In genomic region chr6:39056191-39056590, GRCh38 we compare ENCODE assay signal across 25 cellular contexts. TPM values are rescaled to one million over a fixed set of nuclear protein-coding genes. Genes with fewer than 3 reads are reported as not detected.
A peak's percentile ranks its signal among the peaks of the same experiment; 100 is the strongest.
DNase-seq lines count a peak whose midpoint lies in the region; ATAC-seq and TF ChIP-seq lines count a peak whose summit lies in the region.
"Had no signal": no experiment of that assay in that cellular context is flagged by ENCODE, and none has a peak within 500 bp of the region (broad histone marks: within the 10 kb centered on the region; RNA-seq: fewer than 3 reads in every experiment).

No MANE protein-coding gene starts in this region.

- H3K27ac ChIP-seq in upper lobe of right lung (no peak overlapping the region), PC-3 (ENCODE audit: low read length) (no peak overlapping the region)
- H3K27ac ChIP-seq: A549; BLaER1 treated with 17β-estradiol and CSF1 and Interleukin-3, amounts not matched to agents 10 nM and 100 nM had no signal

- no peaks in the 10 kb centered on the region for H3K9me3 ChIP-seq in upper lobe of right lung
- H3K9me3 ChIP-seq in PC-3 (ENCODE audit: low read length): no peaks in the 10 kb centered on the region
- H3K9me3 ChIP-seq: A549; BE2C; BLaER1 treated with 17β-estradiol and CSF1 and Interleukin-3, amounts not matched to agents 10 nM and 100 nM; HAP-1 had no signal

- H3K36me3 Mint-ChIP-seq in activated naive CD8-positive, alpha-beta T cell treated with anti-CD3 and anti-CD28 coated beads, Interleukin-2, amount 10 ng/mL, durations not matched to agents 7 days and 5 days: no peaks in the 10 kb centered on the region
- peaks cover 6% of the 10 kb centered on the region for H3K36me3 Mint-ChIP-seq in activated naive CD8-positive, alpha-beta T cell treated with anti-CD3 and anti-CD28 coated beads, Interleukin-2, amount 50 U/mL, for 24 hours (ENCODE audit: low read depth)
- H3K36me3 Mint-ChIP-seq: CD4-positive, alpha-beta memory T cell had no signal

- no peaks in the 10 kb centered on the region for H4K20me1 ChIP-seq in PC-3 (ENCODE audit: low read length)

- POLR2A ChIA-PET in activated naive CD8-positive, alpha-beta T cell treated with anti-CD3 and anti-CD28 coated beads, Interleukin-2, amount 10 ng/mL, durations not matched to agents 7 days and 5 days (lab: Charles Lee): no interaction called here
- POLR2A ChIA-PET in PC-3 (lab: Charles Lee; ENCODE audit: unreplicated experiment): no interaction called here

- DNase-seq in activated naive CD8-positive, alpha-beta T cell treated with anti-CD3 and anti-CD28 coated beads, Interleukin-2, amount 10 ng/mL, durations not matched to agents 7 days and 5 days: peak; percentile 15
- DNase-seq in activated naive CD8-positive, alpha-beta T cell treated with anti-CD3 and anti-CD28 coated beads, Interleukin-2, amount 50 U/mL, for 24 hours: no peak
- DNase-seq in mesenteric fat pad (ENCODE audit: low spot score) (peak; percentile 72), sciatic nerve (ENCODE audit: low spot score) (peak; percentile 41), upper lobe of right lung (peak; percentile 25), NCI-H345 treated with DMSO at 0.1 percent for 48 hours (lab: John Stamatoyannopoulos, UW; ENCODE audit: unreplicated experiment) (no peak), PC-3 (no peak), NOMO-1 treated with dmso at 0.1 percent for 144 hours (lab: John Stamatoyannopoulos, UW; ENCODE audit: unreplicated experiment) (no peak)
- DNase-seq: 8988T; ACHN; AML-193; BE2C; Calu3; CD4-positive, alpha-beta memory T cell; COR-L47; DMS53; DMS79 treated with DMSO at 0.1 percent for 48 hours; GF-D8; GOT3; HFFc6 had no signal

- no TSS peak for BruUV-seq in PC-3 (replicated peaks; lab: Mats Ljungman, UMichigan)

- peaks cover 8% of the 10 kb centered on the region for H3K4me1 Mint-ChIP-seq in activated naive CD8-positive, alpha-beta T cell treated with anti-CD3 and anti-CD28 coated beads, Interleukin-2, amount 10 ng/mL, durations not matched to agents 7 days and 5 days
- peaks cover 9% of the 10 kb centered on the region for H3K4me1 Mint-ChIP-seq in activated naive CD8-positive, alpha-beta T cell treated with anti-CD3 and anti-CD28 coated beads, Interleukin-2, amount 50 U/mL, for 24 hours

- no peak overlapping the region for H3K27ac Mint-ChIP-seq in activated naive CD8-positive, alpha-beta T cell treated with anti-CD3 and anti-CD28 coated beads, Interleukin-2, amount 10 ng/mL, durations not matched to agents 7 days and 5 days
- no peak overlapping the region for H3K27ac Mint-ChIP-seq in activated naive CD8-positive, alpha-beta T cell treated with anti-CD3 and anti-CD28 coated beads, Interleukin-2, amount 50 U/mL, for 24 hours
- H3K27ac Mint-ChIP-seq: CD4-positive, alpha-beta memory T cell; HFFc6 had no signal

- H2AFZ ChIP-seq in PC-3 (ENCODE audit: low read length): no peak overlapping the region

- no peaks in the 10 kb centered on the region for H3K9me2 ChIP-seq in PC-3 (replicated peaks; ENCODE audit: low read length)

- H3K27me3 ChIP-seq in upper lobe of right lung (no peaks in the 10 kb centered on the region), PC-3 (ENCODE audit: low read length) (peaks cover 31% of the 10 kb centered on the region)
- H3K27me3 ChIP-seq: BE2C; BLaER1 treated with 17β-estradiol and CSF1 and Interleukin-3, amounts not matched to agents 10 nM and 100 nM had no signal

- CTCF ChIA-PET in PC-3 (lab: Charles Lee): no interaction called here

- H3K9ac ChIP-seq in PC-3 (ENCODE audit: low read length): no peak overlapping the region
- H3K9ac ChIP-seq: BLaER1 treated with 17β-estradiol and CSF1 and Interleukin-3, amounts not matched to agents 10 nM and 100 nM had no signal

- H3K79me2 ChIP-seq in PC-3 (ENCODE audit: low read length): no peaks in the 10 kb centered on the region

- no peaks in the 10 kb centered on the region for H3K36me3 ChIP-seq in upper lobe of right lung
- no peaks in the 10 kb centered on the region for H3K36me3 ChIP-seq in PC-3 (ENCODE audit: low read depth, low read length)
- H3K36me3 ChIP-seq: BE2C, HAP-1 had no signal

- H3K4me3 ChIP-seq in upper lobe of right lung: no peak overlapping the region
- H3K4me3 ChIP-seq in PC-3 (ENCODE audit: low read length): no peak overlapping the region
- H3K4me3 ChIP-seq: A549; BLaER1 treated with 17β-estradiol and CSF1 and Interleukin-3, amounts not matched to agents 10 nM and 100 nM; HAP-1 had no signal

- no peaks in the 10 kb centered on the region for H3F3A ChIP-seq in PC-3 (ENCODE audit: low read length, unreplicated experiment)

- H3K27me3 Mint-ChIP-seq in activated naive CD8-positive, alpha-beta T cell treated with anti-CD3 and anti-CD28 coated beads, Interleukin-2, amount 10 ng/mL, durations not matched to agents 7 days and 5 days: peaks cover 17% of the 10 kb centered on the region
- H3K27me3 Mint-ChIP-seq in activated naive CD8-positive, alpha-beta T cell treated with anti-CD3 and anti-CD28 coated beads, Interleukin-2, amount 50 U/mL, for 24 hours: peaks cover 17% of the 10 kb centered on the region

- no peak for ATAC-seq in activated naive CD8-positive, alpha-beta T cell treated with anti-CD3 and anti-CD28 coated beads, Interleukin-2, amount 10 ng/mL, durations not matched to agents 7 days and 5 days (ENCODE audit: low read depth)
- no peak for ATAC-seq in activated naive CD8-positive, alpha-beta T cell treated with anti-CD3 and anti-CD28 coated beads, Interleukin-2, amount 50 U/mL, for 24 hours
- ATAC-seq in sciatic nerve (no peak), upper lobe of right lung (no peak), PC-3 (no peak)
- ATAC-seq: A549 had no signal

- intact Hi-C loops in sciatic nerve (cut with DNase I) (no loop called here), upper lobe of right lung (cut with DNase I) (no loop called here), PC-3 (cut with micrococcal nuclease) (no loop called here)

- no peak overlapping the region for H3K4me3 Mint-ChIP-seq in activated naive CD8-positive, alpha-beta T cell treated with anti-CD3 and anti-CD28 coated beads, Interleukin-2, amount 10 ng/mL, durations not matched to agents 7 days and 5 days
- H3K4me3 Mint-ChIP-seq in activated naive CD8-positive, alpha-beta T cell treated with anti-CD3 and anti-CD28 coated beads, Interleukin-2, amount 50 U/mL, for 24 hours: no peak overlapping the region
- H3K4me3 Mint-ChIP-seq: CD4-positive, alpha-beta memory T cell; HFFc6 had no signal

- no peaks in the 10 kb centered on the region for H3K9me3 Mint-ChIP-seq in activated naive CD8-positive, alpha-beta T cell treated with anti-CD3 and anti-CD28 coated beads, Interleukin-2, amount 10 ng/mL, durations not matched to agents 7 days and 5 days
- H3K9me3 Mint-ChIP-seq in activated naive CD8-positive, alpha-beta T cell treated with anti-CD3 and anti-CD28 coated beads, Interleukin-2, amount 50 U/mL, for 24 hours: no peaks in the 10 kb centered on the region
- H3K9me3 Mint-ChIP-seq: CD4-positive, alpha-beta memory T cell; HFFc6 had no signal

- no peak overlapping the region for H3K4me2 ChIP-seq in PC-3 (ENCODE audit: low read length)
- H3K4me2 ChIP-seq: A549; BLaER1 treated with 17β-estradiol and CSF1 and Interleukin-3, amounts not matched to agents 10 nM and 100 nM had no signal

- no peak for TF ChIP-seq CTCF in upper lobe of right lung (IDR thresholded peaks at IDR 0.05)
- no peak for TF ChIP-seq CTCF in PC-3 (conservative IDR thresholded peaks at IDR 0.05; ENCODE audit: low read depth, low read length)

- H3K4me1 ChIP-seq in upper lobe of right lung: no peaks in the 10 kb centered on the region
- H3K4me1 ChIP-seq in PC-3 (ENCODE audit: insufficient read depth, low read length): peaks cover 7% of the 10 kb centered on the region; the same call in 1 of the 2 replicates
- H3K4me1 ChIP-seq: A549, BE2C, HAP-1 had no signal

RNA-seq across cellular contexts. Expression of gene GLP1R, which starts 7.6 kb away (rescaled TPM):
- not detected for total RNA-seq in activated naive CD8-positive, alpha-beta T cell treated with anti-CD3 and anti-CD28 coated beads, Interleukin-2, amount 10 ng/mL, durations not matched to agents 7 days and 5 days
- total RNA-seq in mesenteric fat pad (not detected), sciatic nerve (1.6 TPM), upper lobe of right lung (not detected), PC-3 (2014; rRNA removed) (not detected in 2 replicates)
- total RNA-seq: CD4-positive, alpha-beta memory T cell; Daoy; G401; HFFc6 had no signal

RNA-seq across cellular contexts. Expression of gene SAYSD1, which starts 58.8 kb away (rescaled TPM):
- total RNA-seq in activated naive CD8-positive, alpha-beta T cell treated with anti-CD3 and anti-CD28 coated beads, Interleukin-2, amount 10 ng/mL, durations not matched to agents 7 days and 5 days: 10 to 100 TPM; 13.4 to 14.2 TPM
- total RNA-seq in mesenteric fat pad: 11.2 TPM
- total RNA-seq in sciatic nerve: 15.3 TPM
- 15.2 TPM for total RNA-seq in upper lobe of right lung
- 10.9 and 12.2 TPM in 2 replicates for total RNA-seq in PC-3 (2014; rRNA removed)

Comparison
In these comparisons a context has a peak if more than half of its experiments do, and no peak if none do; other contexts are left out.
1. DNase-seq: peak in activated naive CD8-positive, alpha-beta T cell treated with anti-CD3 and anti-CD28 coated beads, Interleukin-2, amount 10 ng/mL, durations not matched to agents 7 days and 5 days (single experiment), mesenteric fat pad (single experiment), sciatic nerve (single experiment) and upper lobe of right lung (single experiment); none in activated naive CD8-positive, alpha-beta T cell treated with anti-CD3 and anti-CD28 coated beads, Interleukin-2, amount 50 U/mL, for 24 hours (single experiment), NCI-H345 treated with DMSO at 0.1 percent for 48 hours (single experiment), PC-3 (single experiment) and NOMO-1 treated with dmso at 0.1 percent for 144 hours (single experiment).